Comparison of ENCODE assay signal across 1 cellular context in genomic region chr7:40095226-40095625, GRCh38.
TF ChIP-seq lines count a peak whose summit lies in the region.

No MANE protein-coding gene starts in this region.

TF ChIP-seq in HepG2, 621 proteins besides CTCF, POLR2A, EP300 and RAD21 (continued from another document and continues in another):
- TF ChIP-seq TP53 (CRISPR knock-in tag; conservative IDR thresholded peaks at IDR 0.05) = no peak
- 0 out of 2 replicates have a peak, but pooled peaks have one; percentile 48 for TF ChIP-seq NFIC (IDR thresholded peaks at IDR 0.05; ENCODE audit: low read length)
- TF ChIP-seq, protein P1, sequence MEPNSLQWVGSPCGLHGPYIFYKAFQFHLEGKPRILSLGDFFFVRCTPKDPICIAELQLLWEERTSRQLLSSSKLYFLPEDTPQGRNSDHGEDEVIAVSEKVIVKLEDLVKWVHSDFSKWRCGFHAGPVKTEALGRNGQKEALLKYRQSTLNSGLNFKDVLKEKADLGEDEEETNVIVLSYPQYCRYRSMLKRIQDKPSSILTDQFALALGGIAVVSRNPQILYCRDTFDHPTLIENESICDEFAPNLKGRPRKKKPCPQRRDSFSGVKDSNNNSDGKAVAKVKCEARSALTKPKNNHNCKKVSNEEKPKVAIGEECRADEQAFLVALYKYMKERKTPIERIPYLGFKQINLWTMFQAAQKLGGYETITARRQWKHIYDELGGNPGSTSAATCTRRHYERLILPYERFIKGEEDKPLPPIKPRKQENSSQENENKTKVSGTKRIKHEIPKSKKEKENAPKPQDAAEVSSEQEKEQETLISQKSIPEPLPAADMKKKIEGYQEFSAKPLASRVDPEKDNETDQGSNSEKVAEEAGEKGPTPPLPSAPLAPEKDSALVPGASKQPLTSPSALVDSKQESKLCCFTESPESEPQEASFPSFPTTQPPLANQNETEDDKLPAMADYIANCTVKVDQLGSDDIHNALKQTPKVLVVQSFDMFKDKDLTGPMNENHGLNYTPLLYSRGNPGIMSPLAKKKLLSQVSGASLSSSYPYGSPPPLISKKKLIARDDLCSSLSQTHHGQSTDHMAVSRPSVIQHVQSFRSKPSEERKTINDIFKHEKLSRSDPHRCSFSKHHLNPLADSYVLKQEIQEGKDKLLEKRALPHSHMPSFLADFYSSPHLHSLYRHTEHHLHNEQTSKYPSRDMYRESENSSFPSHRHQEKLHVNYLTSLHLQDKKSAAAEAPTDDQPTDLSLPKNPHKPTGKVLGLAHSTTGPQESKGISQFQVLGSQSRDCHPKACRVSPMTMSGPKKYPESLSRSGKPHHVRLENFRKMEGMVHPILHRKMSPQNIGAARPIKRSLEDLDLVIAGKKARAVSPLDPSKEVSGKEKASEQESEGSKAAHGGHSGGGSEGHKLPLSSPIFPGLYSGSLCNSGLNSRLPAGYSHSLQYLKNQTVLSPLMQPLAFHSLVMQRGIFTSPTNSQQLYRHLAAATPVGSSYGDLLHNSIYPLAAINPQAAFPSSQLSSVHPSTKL (CRISPR knock-in tag; IDR thresholded peaks at IDR 0.05) = peak; percentile 50
- TF ChIP-seq ZNF619 (CRISPR knock-in tag; IDR thresholded peaks at IDR 0.05) = no peak
- TF ChIP-seq, protein P2, sequence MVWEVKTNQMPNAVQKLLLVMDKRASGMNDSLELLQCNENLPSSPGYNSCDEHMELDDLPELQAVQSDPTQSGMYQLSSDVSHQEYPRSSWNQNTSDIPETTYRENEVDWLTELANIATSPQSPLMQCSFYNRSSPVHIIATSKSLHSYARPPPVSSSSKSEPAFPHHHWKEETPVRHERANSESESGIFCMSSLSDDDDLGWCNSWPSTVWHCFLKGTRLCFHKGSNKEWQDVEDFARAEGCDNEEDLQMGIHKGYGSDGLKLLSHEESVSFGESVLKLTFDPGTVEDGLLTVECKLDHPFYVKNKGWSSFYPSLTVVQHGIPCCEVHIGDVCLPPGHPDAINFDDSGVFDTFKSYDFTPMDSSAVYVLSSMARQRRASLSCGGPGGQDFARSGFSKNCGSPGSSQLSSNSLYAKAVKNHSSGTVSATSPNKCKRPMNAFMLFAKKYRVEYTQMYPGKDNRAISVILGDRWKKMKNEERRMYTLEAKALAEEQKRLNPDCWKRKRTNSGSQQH (CRISPR knock-in tag; IDR thresholded peaks at IDR 0.05; ENCODE audit: low read depth) = no peak
- no peak for TF ChIP-seq ZNF350 (CRISPR knock-in tag; IDR thresholded peaks at IDR 0.05; ENCODE audit: borderline replicate concordance, low read depth)
- TF ChIP-seq ZNF432 (CRISPR knock-in tag; IDR thresholded peaks at IDR 0.05; ENCODE audit: borderline replicate concordance) = no peak
- TF ChIP-seq CAMTA2 (CRISPR knock-in tag; IDR thresholded peaks at IDR 0.05; ENCODE audit: borderline replicate concordance) = no peak
- TF ChIP-seq SAP130 (CRISPR knock-in tag; IDR thresholded peaks at IDR 0.05; ENCODE audit: low read depth) = no peak
- no peak for TF ChIP-seq ZNF329 (CRISPR knock-in tag; IDR thresholded peaks at IDR 0.05; ENCODE audit: low read depth)
- no peak for TF ChIP-seq ZNF136 (CRISPR knock-in tag; IDR thresholded peaks at IDR 0.05; ENCODE audit: low read depth)
- no peak for TF ChIP-seq ZNF691 (CRISPR knock-in tag; IDR thresholded peaks at IDR 0.05; ENCODE audit: borderline replicate concordance, low read depth)
- TF ChIP-seq ZNF766 (CRISPR knock-in tag; IDR thresholded peaks at IDR 0.05; ENCODE audit: borderline replicate concordance) = no peak
- peak; percentile 83 for TF ChIP-seq HNF4A (CRISPR knock-in tag; IDR thresholded peaks at IDR 0.05)
- no peak for TF ChIP-seq CREB1 (IDR thresholded peaks at IDR 0.05)
- TF ChIP-seq CREB1 (CRISPR knock-in tag; IDR thresholded peaks at IDR 0.05) = peak; percentile 33; the same call in 1 of the 2 replicates
- no peak for TF ChIP-seq ATM (IDR thresholded peaks at IDR 0.05; ENCODE audit: borderline replicate concordance)
- TF ChIP-seq ZBTB38 (CRISPR knock-in tag; IDR thresholded peaks at IDR 0.05) = no peak
- no peak for TF ChIP-seq ZNF879 (CRISPR knock-in tag; IDR thresholded peaks at IDR 0.05)
- no peak for TF ChIP-seq MBNL3 (CRISPR knock-in tag; conservative IDR thresholded peaks at IDR 0.05)
- TF ChIP-seq ZFY (CRISPR knock-in tag; IDR thresholded peaks at IDR 0.05) = no peak
- no peak for TF ChIP-seq ZKSCAN5 (CRISPR knock-in tag; IDR thresholded peaks at IDR 0.05)
- TF ChIP-seq NR1H2 (CRISPR knock-in tag; IDR thresholded peaks at IDR 0.05; ENCODE audit: borderline replicate concordance, low read depth) = no peak
- no peak for TF ChIP-seq ZNF773 (CRISPR knock-in tag; IDR thresholded peaks at IDR 0.05; ENCODE audit: borderline replicate concordance)
- TF ChIP-seq ZNF704 (CRISPR knock-in tag; IDR thresholded peaks at IDR 0.05; ENCODE audit: borderline replicate concordance) = no peak
- no peak for TF ChIP-seq PAX8 (CRISPR knock-in tag; IDR thresholded peaks at IDR 0.05; ENCODE audit: borderline replicate concordance)
- TF ChIP-seq ZNF530 (CRISPR knock-in tag; IDR thresholded peaks at IDR 0.05; ENCODE audit: low read depth) = no peak
- TF ChIP-seq, protein P3, sequence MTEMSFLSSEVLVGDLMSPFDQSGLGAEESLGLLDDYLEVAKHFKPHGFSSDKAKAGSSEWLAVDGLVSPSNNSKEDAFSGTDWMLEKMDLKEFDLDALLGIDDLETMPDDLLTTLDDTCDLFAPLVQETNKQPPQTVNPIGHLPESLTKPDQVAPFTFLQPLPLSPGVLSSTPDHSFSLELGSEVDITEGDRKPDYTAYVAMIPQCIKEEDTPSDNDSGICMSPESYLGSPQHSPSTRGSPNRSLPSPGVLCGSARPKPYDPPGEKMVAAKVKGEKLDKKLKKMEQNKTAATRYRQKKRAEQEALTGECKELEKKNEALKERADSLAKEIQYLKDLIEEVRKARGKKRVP (CRISPR knock-in tag; IDR thresholded peaks at IDR 0.05) = peak in 1 of 2 experiments; percentile 34; a peak in 1 of 4 replicates
- TF ChIP-seq, protein P4, sequence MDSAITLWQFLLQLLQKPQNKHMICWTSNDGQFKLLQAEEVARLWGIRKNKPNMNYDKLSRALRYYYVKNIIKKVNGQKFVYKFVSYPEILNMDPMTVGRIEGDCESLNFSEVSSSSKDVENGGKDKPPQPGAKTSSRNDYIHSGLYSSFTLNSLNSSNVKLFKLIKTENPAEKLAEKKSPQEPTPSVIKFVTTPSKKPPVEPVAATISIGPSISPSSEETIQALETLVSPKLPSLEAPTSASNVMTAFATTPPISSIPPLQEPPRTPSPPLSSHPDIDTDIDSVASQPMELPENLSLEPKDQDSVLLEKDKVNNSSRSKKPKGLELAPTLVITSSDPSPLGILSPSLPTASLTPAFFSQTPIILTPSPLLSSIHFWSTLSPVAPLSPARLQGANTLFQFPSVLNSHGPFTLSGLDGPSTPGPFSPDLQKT (CRISPR knock-in tag; IDR thresholded peaks at IDR 0.05; ENCODE audit: borderline replicate concordance) = no peak
- TF ChIP-seq, protein P5, sequence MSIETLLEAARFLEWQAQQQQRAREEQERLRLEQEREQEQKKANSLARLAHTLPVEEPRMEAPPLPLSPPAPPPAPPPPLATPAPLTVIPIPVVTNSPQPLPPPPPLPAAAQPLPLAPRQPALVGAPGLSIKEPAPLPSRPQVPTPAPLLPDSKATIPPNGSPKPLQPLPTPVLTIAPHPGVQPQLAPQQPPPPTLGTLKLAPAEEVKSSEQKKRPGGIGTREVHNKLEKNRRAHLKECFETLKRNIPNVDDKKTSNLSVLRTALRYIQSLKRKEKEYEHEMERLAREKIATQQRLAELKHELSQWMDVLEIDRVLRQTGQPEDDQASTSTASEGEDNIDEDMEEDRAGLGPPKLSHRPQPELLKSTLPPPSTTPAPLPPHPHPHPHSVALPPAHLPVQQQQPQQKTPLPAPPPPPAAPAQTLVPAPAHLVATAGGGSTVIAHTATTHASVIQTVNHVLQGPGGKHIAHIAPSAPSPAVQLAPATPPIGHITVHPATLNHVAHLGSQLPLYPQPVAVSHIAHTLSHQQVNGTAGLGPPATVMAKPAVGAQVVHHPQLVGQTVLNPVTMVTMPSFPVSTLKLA (IDR thresholded peaks at IDR 0.05) = no peak
- TF ChIP-seq FOXK1 (CRISPR knock-in tag; IDR thresholded peaks at IDR 0.05; ENCODE audit: borderline replicate concordance, low read depth) = no peak
- no peak for TF ChIP-seq SNRNP70 (IDR thresholded peaks at IDR 0.05; ENCODE audit: low read depth, low read length)
- peak; percentile 66 for TF ChIP-seq NR2F6 (IDR thresholded peaks at IDR 0.05)
- peak; percentile 41; the same call in 1 of the 2 replicates for TF ChIP-seq NR2F6 (CRISPR knock-in tag; IDR thresholded peaks at IDR 0.05)
- no peak for TF ChIP-seq GRHL1 (CRISPR knock-in tag; conservative IDR thresholded peaks at IDR 0.05)
- TF ChIP-seq ZNF264 (CRISPR knock-in tag; IDR thresholded peaks at IDR 0.05) = 0 out of 2 replicates have a peak, but pooled peaks have one; percentile 74
- TF ChIP-seq ZNF580 (CRISPR knock-in tag; IDR thresholded peaks at IDR 0.05; ENCODE audit: borderline replicate concordance, low read depth) = no peak
- peak; percentile 65; the same call in 1 of the 2 replicates for TF ChIP-seq CEBPB (IDR thresholded peaks at IDR 0.05; ENCODE audit: borderline replicate concordance, low read depth, low read length)
- TF ChIP-seq, protein P6, sequence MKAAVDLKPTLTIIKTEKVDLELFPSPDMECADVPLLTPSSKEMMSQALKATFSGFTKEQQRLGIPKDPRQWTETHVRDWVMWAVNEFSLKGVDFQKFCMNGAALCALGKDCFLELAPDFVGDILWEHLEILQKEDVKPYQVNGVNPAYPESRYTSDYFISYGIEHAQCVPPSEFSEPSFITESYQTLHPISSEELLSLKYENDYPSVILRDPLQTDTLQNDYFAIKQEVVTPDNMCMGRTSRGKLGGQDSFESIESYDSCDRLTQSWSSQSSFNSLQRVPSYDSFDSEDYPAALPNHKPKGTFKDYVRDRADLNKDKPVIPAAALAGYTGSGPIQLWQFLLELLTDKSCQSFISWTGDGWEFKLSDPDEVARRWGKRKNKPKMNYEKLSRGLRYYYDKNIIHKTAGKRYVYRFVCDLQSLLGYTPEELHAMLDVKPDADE (CRISPR knock-in tag; IDR thresholded peaks at IDR 0.05) = no peak
- TF ChIP-seq PHB2 (IDR thresholded peaks at IDR 0.05; ENCODE audit: partially characterized antibody) = no peak
- no peak for TF ChIP-seq HCFC1 (IDR thresholded peaks at IDR 0.05; ENCODE audit: low read depth, low read length)
- TF ChIP-seq, protein P7, sequence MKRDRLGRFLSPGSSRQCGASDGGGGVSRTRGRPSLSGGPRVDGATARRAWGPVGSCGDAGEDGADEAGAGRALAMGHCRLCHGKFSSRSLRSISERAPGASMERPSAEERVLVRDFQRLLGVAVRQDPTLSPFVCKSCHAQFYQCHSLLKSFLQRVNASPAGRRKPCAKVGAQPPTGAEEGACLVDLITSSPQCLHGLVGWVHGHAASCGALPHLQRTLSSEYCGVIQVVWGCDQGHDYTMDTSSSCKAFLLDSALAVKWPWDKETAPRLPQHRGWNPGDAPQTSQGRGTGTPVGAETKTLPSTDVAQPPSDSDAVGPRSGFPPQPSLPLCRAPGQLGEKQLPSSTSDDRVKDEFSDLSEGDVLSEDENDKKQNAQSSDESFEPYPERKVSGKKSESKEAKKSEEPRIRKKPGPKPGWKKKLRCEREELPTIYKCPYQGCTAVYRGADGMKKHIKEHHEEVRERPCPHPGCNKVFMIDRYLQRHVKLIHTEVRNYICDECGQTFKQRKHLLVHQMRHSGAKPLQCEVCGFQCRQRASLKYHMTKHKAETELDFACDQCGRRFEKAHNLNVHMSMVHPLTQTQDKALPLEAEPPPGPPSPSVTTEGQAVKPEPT (CRISPR knock-in tag; IDR thresholded peaks at IDR 0.05; ENCODE audit: low read depth) = no peak
- peak; percentile 21; the same call in 1 of the 2 replicates for TF ChIP-seq KDM5A (IDR thresholded peaks at IDR 0.05; ENCODE audit: borderline replicate concordance, low read length)
- TF ChIP-seq ZNF790 (CRISPR knock-in tag; IDR thresholded peaks at IDR 0.05; ENCODE audit: borderline replicate concordance) = no peak
- peak; percentile 90 for TF ChIP-seq NCOR1 (IDR thresholded peaks at IDR 0.05; ENCODE audit: borderline replicate concordance, low read length)
- TF ChIP-seq BCL3 (CRISPR knock-in tag; IDR thresholded peaks at IDR 0.05) = no peak
